In genomic region chr3:177300039-177300833, GRCh38 we compare ENCODE assay signal across 8 cellular contexts.
DNase-seq lines count a peak whose midpoint lies in the region; ATAC-seq and TF ChIP-seq lines count a peak whose summit lies in the region.

No MANE protein-coding gene starts in this region.

- peaks cover under 1% of the 10 kb centered on the region for H3K4me1 Mint-ChIP-seq in activated naive CD4-positive, alpha-beta T cell treated with anti-CD3 and anti-CD28 coated beads, Interleukin-2, amount 10 ng/mL, durations not matched to agents 7 days and 5 days

- peak overlapping the region; percentile 61 for H3K27ac ChIP-seq in OCI-LY1 (ENCODE audit: low read depth, low read length, poor library complexity, severe bottlenecking)

- H3K79me2 ChIP-seq in OCI-LY1 (ENCODE audit: insufficient read depth, low read length), result no peaks in the 10 kb centered on the region

- no peaks in the 10 kb centered on the region for H3K9me3 ChIP-seq in OCI-LY1 (ENCODE audit: low read length)

- no peaks in the 10 kb centered on the region for H3K36me3 Mint-ChIP-seq in activated naive CD4-positive, alpha-beta T cell treated with anti-CD3 and anti-CD28 coated beads, Interleukin-2, amount 10 ng/mL, durations not matched to agents 7 days and 5 days

- peak overlapping the region; percentile 18; the same call in 1 of the 2 replicates for H2AFZ ChIP-seq in OCI-LY1 (ENCODE audit: low read length)

- H4K20me1 ChIP-seq in OCI-LY1 (ENCODE audit: insufficient read depth, low read length), result no peaks in the 10 kb centered on the region

- peak; percentile 95 for ATAC-seq in GM18511 (IDR thresholded peaks at IDR 0.05; ENCODE audit: unreplicated experiment)
- ATAC-seq in HG02943 (IDR thresholded peaks at IDR 0.05; ENCODE audit: low read depth, unreplicated experiment), result peak; percentile 85

- DNase-seq in iris pigment epithelial cell (ENCODE audit: low read depth) (peak; percentile 78), A172 (ENCODE audit: low spot score) (no peak), GOT3 (lab: John Stamatoyannopoulos, UW) (no peak), NCI-H1436 treated with DMSO at 0.1 percent for 48 hours (lab: John Stamatoyannopoulos, UW) (no peak)
- DNase-seq in activated naive CD4-positive, alpha-beta T cell treated with anti-CD3 and anti-CD28 coated beads, Interleukin-2, amount 10 ng/mL, durations not matched to agents 7 days and 5 days, result no peak

- no peaks in the 10 kb centered on the region for H3K9me2 ChIP-seq in OCI-LY1 (ENCODE audit: low read depth, low read length)

- H3F3A ChIP-seq in OCI-LY1 (ENCODE audit: insufficient read depth, low read length), result no peaks in the 10 kb centered on the region

- no peaks in the 10 kb centered on the region for H3K27me3 Mint-ChIP-seq in activated naive CD4-positive, alpha-beta T cell treated with anti-CD3 and anti-CD28 coated beads, Interleukin-2, amount 10 ng/mL, durations not matched to agents 7 days and 5 days

- peak overlapping the region; percentile 47 for H3K4me2 ChIP-seq in OCI-LY1 (ENCODE audit: low read length)

- CTCF ChIA-PET in activated naive CD4-positive, alpha-beta T cell treated with anti-CD3 and anti-CD28 coated beads, Interleukin-2, amount 10 ng/mL, durations not matched to agents 7 days and 5 days (lab: Charles Lee), result no interaction called here

- no peak for TF ChIP-seq CTCF in OCI-LY1 (IDR thresholded peaks at IDR 0.05; ENCODE audit: low read length)

- H3K27me3 ChIP-seq in OCI-LY1 (ENCODE audit: insufficient read depth, low read length), result no peaks in the 10 kb centered on the region

- no peak overlapping the region for H3K4me3 Mint-ChIP-seq in activated naive CD4-positive, alpha-beta T cell treated with anti-CD3 and anti-CD28 coated beads, Interleukin-2, amount 10 ng/mL, durations not matched to agents 7 days and 5 days

- peak overlapping the region; percentile 15 for H3K4me3 ChIP-seq in OCI-LY1 (ENCODE audit: low read depth, low read length, poor library complexity, severe bottlenecking)

- H3K9me3 Mint-ChIP-seq in activated naive CD4-positive, alpha-beta T cell treated with anti-CD3 and anti-CD28 coated beads, Interleukin-2, amount 10 ng/mL, durations not matched to agents 7 days and 5 days, result no peaks in the 10 kb centered on the region

- H3K9ac ChIP-seq in OCI-LY1 (ENCODE audit: low read length), result peak overlapping the region; percentile 0; the same call in 1 of the 2 replicates

- H3K27ac Mint-ChIP-seq in activated naive CD4-positive, alpha-beta T cell treated with anti-CD3 and anti-CD28 coated beads, Interleukin-2, amount 10 ng/mL, durations not matched to agents 7 days and 5 days, result no peak overlapping the region

- H3K4me1 ChIP-seq in OCI-LY1 (ENCODE audit: insufficient read depth, low read length, severe bottlenecking), result peaks cover 22% of the 10 kb centered on the region

- H3K36me3 ChIP-seq in OCI-LY1 (ENCODE audit: insufficient read depth, low read length), result no peaks in the 10 kb centered on the region
